ENCODE assay signal across 11 cellular contexts in genomic region chr2:68770271-68771111, GRCh38. TPM values are rescaled to one million over a fixed set of nuclear protein-coding genes. Genes with fewer than 3 reads are reported as not detected.
DNase-seq lines count a peak whose midpoint lies in the region; ATAC-seq and TF ChIP-seq lines count a peak whose summit lies in the region.
"Had no signal": no experiment of that assay in that cellular context is flagged by ENCODE, and none has a peak within 500 bp of the region (broad histone marks: within the 10 kb centered on the region; RNA-seq: fewer than 3 reads in every experiment).

No MANE protein-coding gene starts in this region.

- H3K4me1 ChIP-seq in left ventricle myocardium inferior: peaks cover 61% of the 10 kb centered on the region
- H3K4me1 ChIP-seq in urinary bladder (ENCODE audit: insufficient read depth): peaks cover 2% of the 10 kb centered on the region

- H3K36me3 ChIP-seq in left ventricle myocardium inferior (no peaks in the 10 kb centered on the region), urinary bladder (ENCODE audit: insufficient read depth) (no peaks in the 10 kb centered on the region)

- no peak for TF ChIP-seq CTCF in left ventricle myocardium inferior (IDR thresholded peaks at IDR 0.05; ENCODE audit: borderline replicate concordance)

- 87% methylated on average over 6 of the region's 6 CpGs for WGBS in urinary bladder

- peak overlapping the region; percentile 82 for H3K27ac Mint-ChIP-seq in activated T-helper 17 cell treated with anti-CD3 and anti-CD28 coated beads, Interleukin-2, amount 50 U/mL, for 72 hours
- H3K27ac Mint-ChIP-seq in memory B cell: peak overlapping the region; percentile 96

- H3K4me1 Mint-ChIP-seq in activated T-helper 17 cell treated with anti-CD3 and anti-CD28 coated beads, Interleukin-2, amount 50 U/mL, for 72 hours: peaks cover 86% of the 10 kb centered on the region
- H3K4me1 Mint-ChIP-seq in memory B cell: peaks cover 79% of the 10 kb centered on the region

- no peaks in the 10 kb centered on the region for H3K9me3 ChIP-seq in left ventricle myocardium inferior (replicated peaks)

- DNase-seq in left ventricle myocardium inferior (no peak), cardiac septum (ENCODE audit: low spot score) (no peak), memory B cell (ENCODE audit: low spot score in 2 of 2) (no peak), glomerular visceral epithelial cell (ENCODE audit: extremely low spot score) (no peak)
- DNase-seq: activated CD4-positive, alpha-beta T cell treated with anti-CD3 and anti-CD28 coated beads for 48 hours; NCI-H774 had no signal

- no peaks in the 10 kb centered on the region for H3K27me3 ChIP-seq in left ventricle myocardium inferior (ENCODE audit: low read depth)

- no peaks in the 10 kb centered on the region for H3K27me3 Mint-ChIP-seq in activated T-helper 17 cell treated with anti-CD3 and anti-CD28 coated beads, Interleukin-2, amount 50 U/mL, for 72 hours
- no peaks in the 10 kb centered on the region for H3K27me3 Mint-ChIP-seq in memory B cell

- no peaks in the 10 kb centered on the region for H3K9me3 Mint-ChIP-seq in activated T-helper 17 cell treated with anti-CD3 and anti-CD28 coated beads, Interleukin-2, amount 50 U/mL, for 72 hours
- H3K9me3 Mint-ChIP-seq in memory B cell: no peaks in the 10 kb centered on the region

- intact Hi-C loops in left ventricle myocardium inferior (cut with micrococcal nuclease): no loop called here
- intact Hi-C loops in cardiac septum (cut with DNase I): no loop called here

- H3K27ac ChIP-seq in left ventricle myocardium inferior (replicated peaks): peak overlapping the region; percentile 86
- H3K27ac ChIP-seq in urinary bladder (ENCODE audit: low read depth): peak overlapping the region; percentile 62

- H3K4me3 ChIP-seq in left ventricle myocardium inferior (no peak overlapping the region), urinary bladder (ENCODE audit: low read depth, low read length) (no peak overlapping the region)

- H3K4me3 Mint-ChIP-seq in activated T-helper 17 cell treated with anti-CD3 and anti-CD28 coated beads, Interleukin-2, amount 50 U/mL, for 72 hours: peak overlapping the region; percentile 88
- H3K4me3 Mint-ChIP-seq in memory B cell: peak overlapping the region; percentile 77

- H3K36me3 Mint-ChIP-seq in activated T-helper 17 cell treated with anti-CD3 and anti-CD28 coated beads, Interleukin-2, amount 50 U/mL, for 72 hours (ENCODE audit: low read depth): peaks cover 69% of the 10 kb centered on the region
- peaks cover 5% of the 10 kb centered on the region for H3K36me3 Mint-ChIP-seq in memory B cell

- ATAC-seq in activated T-helper 17 cell treated with anti-CD3 and anti-CD28 coated beads, Interleukin-2, amount 50 U/mL, for 72 hours (replicated peaks): peak; percentile 28
- ATAC-seq in memory B cell (ENCODE audit: low read depth) (peak; percentile 18), GM18867 (IDR thresholded peaks at IDR 0.05; ENCODE audit: unreplicated experiment) (no peak), GM19463 (IDR thresholded peaks at IDR 0.05; ENCODE audit: unreplicated experiment) (no peak)

RNA-seq across cellular contexts. Expression of gene ARHGAP25, which starts 35.9 kb away (rescaled TPM):
- total RNA-seq in left ventricle myocardium inferior (5.3 TPM), cardiac septum (5.2 TPM), urinary bladder (5.2 TPM)
- 10 to 100 TPM; 54.0 to 95.9 TPM for total RNA-seq in activated T-helper 17 cell treated with anti-CD3 and anti-CD28 coated beads, Interleukin-2, amount 50 U/mL, for 72 hours
- polyA plus RNA-seq in urinary bladder: 4.4 TPM
- total RNA-seq: HT1080 had no signal

Comparison
In these comparisons a context has a peak if more than half of its experiments do, and no peak if none do; other contexts are left out.
1. ATAC-seq: peak in activated T-helper 17 cell treated with anti-CD3 and anti-CD28 coated beads, Interleukin-2, amount 50 U/mL, for 72 hours (single experiment) and memory B cell (single experiment); none in GM18867 (single experiment) and GM19463 (single experiment).